In genomic region chr1:245207056-245207638, GRCh38 we compare ENCODE assay signal across 17 cellular contexts. TPM values are rescaled to one million over a fixed set of nuclear protein-coding genes. Genes with fewer than 3 reads are reported as not detected.
DNase-seq lines count a peak whose midpoint lies in the region; ATAC-seq, FAIRE-seq and TF ChIP-seq lines count a peak whose summit lies in the region.
"Had no signal": no experiment of that assay in that cellular context is flagged by ENCODE, and none has a peak within 500 bp of the region (broad histone marks: within the 10 kb centered on the region; RNA-seq: fewer than 3 reads in every experiment).

No MANE protein-coding gene starts in this region.

- ATAC-seq in stimulated activated effector memory CD8-positive, alpha-beta T cell treated with anti-CD3 and anti-CD28 coated beads, Interleukin-12 subunit alpha, Interleukin-12 subunit beta, amount 100 ng/mL, for 72 hours: no peak
- ATAC-seq in HG02870 (IDR thresholded peaks at IDR 0.05; ENCODE audit: unreplicated experiment): no peak

- in situ Hi-C loops in ACHN (cut with HindIII; ENCODE audit: low pct_ligation_motif_present, low pct_unique_long_range_greater_than_20kb, low sequenced_read_pairs): no loop called here

- FAIRE-seq in astrocyte (lab: Jason Lieb, UNC): no peak
- FAIRE-seq: GM19239 had no signal

- H3K4me3 ChIP-seq in HEK293 (ENCODE audit: low read depth, low read length) (no peak overlapping the region), astrocyte (ENCODE audit: insufficient read depth, low read depth, low read length) (peak overlapping the region; percentile 1)

- H3K4me1 ChIP-seq in HEK293 (ENCODE audit: control insufficient read depth, insufficient read depth, low read length): no peaks in the 10 kb centered on the region
- no peaks in the 10 kb centered on the region for H3K4me1 ChIP-seq in astrocyte (ENCODE audit: insufficient read depth, low read length)

- no peaks in the 10 kb centered on the region for H3K27me3 ChIP-seq in astrocyte (ENCODE audit: insufficient read depth, low read length)

- peaks cover 17% of the 10 kb centered on the region for H4K20me1 ChIP-seq in astrocyte (ENCODE audit: insufficient read depth, low read length)

- H3K79me2 ChIP-seq in astrocyte (ENCODE audit: insufficient read depth, low read length): no peaks in the 10 kb centered on the region

- DNase-seq in ACHN: peak; percentile 6
- peak; percentile 20 for DNase-seq in astrocyte (ENCODE audit: low read depth)
- no peak for DNase-seq in chondrocyte (ENCODE audit: low spot score)
- no peak for DNase-seq in stimulated activated effector memory CD8-positive, alpha-beta T cell treated with anti-CD3 and anti-CD28 coated beads, Interleukin-12 subunit alpha, Interleukin-12 subunit beta, amount 100 ng/mL, for 72 hours (ENCODE audit: low spot score in 2 of 2)
- no peak for DNase-seq in NOMO-1 treated with dmso at 0.1 percent for 144 hours (lab: John Stamatoyannopoulos, UW; ENCODE audit: unreplicated experiment)
- DNase-seq: Calu3; CD4-positive, alpha-beta T cell; DMS 273 treated with DMSO at 0.1 percent for 48 hours; DMS79 treated with DMSO at 0.1 percent for 48 hours; EL; GDM1; HCEC 1CT had no signal

- H3K4me2 ChIP-seq in astrocyte (ENCODE audit: low read length): no peak overlapping the region

- H3K27me3 Mint-ChIP-seq in astrocyte (ENCODE audit: low read depth, unreplicated experiment) (no peaks in the 10 kb centered on the region), chondrocyte (ENCODE audit: low read depth) (no peaks in the 10 kb centered on the region)

- H3K9ac ChIP-seq in astrocyte (ENCODE audit: low read length): no peak overlapping the region

- TF ChIP-seq CTCF in HEK293 (tag by site-specific recombination; IDR thresholded peaks at IDR 0.05): no peak
- no peak for TF ChIP-seq CTCF in astrocyte (IDR thresholded peaks at IDR 0.05; ENCODE audit: insufficient read depth, low read depth, low read length)
- TF ChIP-seq CTCF in chondrocyte (IDR thresholded peaks at IDR 0.05): no peak

- no peaks in the 10 kb centered on the region for H3K9me3 ChIP-seq in HEK293 (ENCODE audit: control insufficient read depth, insufficient read depth, low read depth, low read length)
- H3K9me3 ChIP-seq in astrocyte (ENCODE audit: insufficient read depth, low read depth, low read length): peaks cover 17% of the 10 kb centered on the region

- POLR2A ChIA-PET in HEK293 (lab: Yijun Ruan, JAX): no interaction called here

- H3K36me3 Mint-ChIP-seq in astrocyte (ENCODE audit: low read depth, unreplicated experiment) (peaks cover 37% of the 10 kb centered on the region), chondrocyte (ENCODE audit: low read depth) (peaks cover 10% of the 10 kb centered on the region)
- no peaks in the 10 kb centered on the region for H3K36me3 Mint-ChIP-seq in stimulated activated effector memory CD8-positive, alpha-beta T cell treated with anti-CD3 and anti-CD28 coated beads, Interleukin-12 subunit alpha, Interleukin-12 subunit beta, amount 100 ng/mL, for 72 hours
- H3K36me3 Mint-ChIP-seq: IgD-negative memory B cell had no signal

- H3K4me1 Mint-ChIP-seq in astrocyte (ENCODE audit: low read depth, unreplicated experiment) (no peaks in the 10 kb centered on the region), chondrocyte (ENCODE audit: low read depth) (peaks cover 10% of the 10 kb centered on the region)
- H3K4me1 Mint-ChIP-seq in stimulated activated effector memory CD8-positive, alpha-beta T cell treated with anti-CD3 and anti-CD28 coated beads, Interleukin-12 subunit alpha, Interleukin-12 subunit beta, amount 100 ng/mL, for 72 hours: no peaks in the 10 kb centered on the region
- H3K4me1 Mint-ChIP-seq: B cell, IgD-negative memory B cell had no signal

- H3K36me3 ChIP-seq in HEK293 (ENCODE audit: control insufficient read depth in 2 of 2, insufficient read depth in 1 of 2, low read length in 2 of 2) (no peaks in the 10 kb centered on the region), astrocyte (ENCODE audit: insufficient read depth, low read length) (no peaks in the 10 kb centered on the region)

- H3K27ac ChIP-seq in HEK293 (ENCODE audit: extremely low read depth, low read depth, low read length) (no peak overlapping the region), astrocyte (ENCODE audit: low read depth, low read length) (no peak overlapping the region)

- H3K27ac Mint-ChIP-seq in astrocyte (ENCODE audit: unreplicated experiment) (no peak overlapping the region), chondrocyte (ENCODE audit: unreplicated experiment) (peak overlapping the region; percentile 55)
- H3K27ac Mint-ChIP-seq in stimulated activated effector memory CD8-positive, alpha-beta T cell treated with anti-CD3 and anti-CD28 coated beads, Interleukin-12 subunit alpha, Interleukin-12 subunit beta, amount 100 ng/mL, for 72 hours: no peak overlapping the region
- H3K27ac Mint-ChIP-seq: B cell; CD4-positive, alpha-beta T cell had no signal

- CTCF ChIA-PET in HEK293 (lab: Yijun Ruan, JAX): no interaction called here

- peaks cover 31% of the 10 kb centered on the region for H3K9me3 Mint-ChIP-seq in astrocyte (ENCODE audit: unreplicated experiment)
- peaks cover 7% of the 10 kb centered on the region for H3K9me3 Mint-ChIP-seq in chondrocyte (ENCODE audit: low read depth)
- peaks cover 8% of the 10 kb centered on the region for H3K9me3 Mint-ChIP-seq in stimulated activated effector memory CD8-positive, alpha-beta T cell treated with anti-CD3 and anti-CD28 coated beads, Interleukin-12 subunit alpha, Interleukin-12 subunit beta, amount 100 ng/mL, for 72 hours

- no peak overlapping the region for H3K4me3 Mint-ChIP-seq in astrocyte (ENCODE audit: unreplicated experiment)
- H3K4me3 Mint-ChIP-seq in chondrocyte (ENCODE audit: unreplicated experiment): no peak overlapping the region
- H3K4me3 Mint-ChIP-seq in stimulated activated effector memory CD8-positive, alpha-beta T cell treated with anti-CD3 and anti-CD28 coated beads, Interleukin-12 subunit alpha, Interleukin-12 subunit beta, amount 100 ng/mL, for 72 hours: no peak overlapping the region
- H3K4me3 Mint-ChIP-seq: B cell; CD4-positive, alpha-beta T cell; IgD-negative memory B cell had no signal

- no peak overlapping the region for H2AFZ ChIP-seq in astrocyte (ENCODE audit: low read depth, low read length)

TF ChIP-seq in HEK293, 187 proteins besides CTCF, POLR2A, EP300 and RAD21:
- TF ChIP-seq GLI4 (tag by site-specific recombination; IDR thresholded peaks at IDR 0.05) (no peak), SETDB1 (IDR thresholded peaks at IDR 0.05; ENCODE audit: insufficient read length, low read length) (peak; percentile 96)

RNA-seq across cellular contexts. Expression of gene KIF26B, which starts 52.4 kb away (rescaled TPM):
- total RNA-seq in astrocyte (6.8 and 11.4 TPM in 2 replicates), chondrocyte (32.7 to 47.0 TPM (median 46.0 TPM) in 3 replicates)

Comparison
In these comparisons a context has a peak if more than half of its experiments do, and no peak if none do; other contexts are left out.
1. DNase-seq: peak in ACHN (single experiment) and astrocyte (single experiment); none in chondrocyte (single experiment), stimulated activated effector memory CD8-positive, alpha-beta T cell treated with anti-CD3 and anti-CD28 coated beads, Interleukin-12 subunit alpha, Interleukin-12 subunit beta, amount 100 ng/mL, for 72 hours (0 of 2) and NOMO-1 treated with dmso at 0.1 percent for 144 hours (single experiment).